In genomic region chr3:134364061-134364935, GRCh38 we compare ENCODE assay signal across 8 cellular contexts. TPM values are rescaled to one million over a fixed set of nuclear protein-coding genes. Genes with fewer than 3 reads are reported as not detected.
DNase-seq lines count a peak whose midpoint lies in the region; ATAC-seq and TF ChIP-seq lines count a peak whose summit lies in the region.

No MANE protein-coding gene starts in this region.

- in situ Hi-C loops in HAP-1 (cut with MboI; ENCODE audit: low sequenced_read_pairs): no loop called here

- peaks cover 76% of the 10 kb centered on the region for H4K20me1 ChIP-seq in smooth muscle cell (ENCODE audit: low read depth)

- peak overlapping the region; percentile 82 for H3K4me2 ChIP-seq in smooth muscle cell

- no peak for ATAC-seq in GM18909 (IDR thresholded peaks at IDR 0.05; ENCODE audit: poor library complexity, unreplicated experiment)

- H3K9me3 ChIP-seq in HAP-1 (no peaks in the 10 kb centered on the region), SK-N-MC (ENCODE audit: low read depth, low read length) (no peaks in the 10 kb centered on the region), smooth muscle cell (replicated peaks; ENCODE audit: low read depth) (no peaks in the 10 kb centered on the region)

- H3K4me3 ChIP-seq in HAP-1: 0 out of 2 replicates have a peak overlapping the region, but pooled peaks have one; percentile 3
- H3K4me3 ChIP-seq in SK-N-MC: peak overlapping the region; percentile 71
- peak overlapping the region; percentile 32 for H3K4me3 ChIP-seq in smooth muscle cell

- H3F3A ChIP-seq in smooth muscle cell (ENCODE audit: low read depth): peaks cover 27% of the 10 kb centered on the region

- H3K9ac ChIP-seq in SK-N-MC (ENCODE audit: insufficient read length) (peak overlapping the region; percentile 82), smooth muscle cell (ENCODE audit: low read depth) (peak overlapping the region; percentile 48)

- H3K4me1 ChIP-seq in HAP-1 (peaks cover 18% of the 10 kb centered on the region), smooth muscle cell (ENCODE audit: low read depth) (peaks cover 28% of the 10 kb centered on the region)

- TF ChIP-seq CTCF in smooth muscle cell (IDR thresholded peaks at IDR 0.05; ENCODE audit: borderline replicate concordance, insufficient read depth, poor library complexity, severe bottlenecking): no peak

- peaks cover 15% of the 10 kb centered on the region for H3K79me2 ChIP-seq in smooth muscle cell (ENCODE audit: low read depth)

- H3K27me3 ChIP-seq in HAP-1 (ENCODE audit: low read depth) (no peaks in the 10 kb centered on the region), smooth muscle cell (ENCODE audit: low read depth) (no peaks in the 10 kb centered on the region)

- no peak overlapping the region for H2AFZ ChIP-seq in smooth muscle cell (ENCODE audit: low read depth)

- DNase-seq in AG08396 (ENCODE audit: low spot score) (peak; percentile 95), HAP-1 (ENCODE audit: low spot score in 2 of 2) (peak; percentile 65 to 89), SK-N-MC (ENCODE audit: low read depth, low spot score) (peak; percentile 95), dedifferentiated amniotic fluid mesenchymal stem cell (ENCODE audit: extremely low spot score) (peak; percentile 96), kidney glomerular epithelial cell (lab: John Stamatoyannopoulos, UW) (peak; percentile 95), smooth muscle cell (lab: John Stamatoyannopoulos, UW; ENCODE audit: unreplicated experiment) (peak; percentile 48), OCI-M1 (lab: John Stamatoyannopoulos, UW) (no peak)

- WGBS in smooth muscle cell (ENCODE audit: low lambda C conversion rate): 1% methylated on average over 26 of the region's 37 CpGs

- H3K27ac ChIP-seq in SK-N-MC (peak overlapping the region; percentile 98), smooth muscle cell (ENCODE audit: low read depth) (peak overlapping the region; percentile 79)

- H3K36me3 ChIP-seq in HAP-1 (replicated peaks) (peaks cover 94% of the 10 kb centered on the region), SK-N-MC (ENCODE audit: insufficient read depth, low read length) (peaks cover 93% of the 10 kb centered on the region), smooth muscle cell (ENCODE audit: low read depth) (peaks cover 3% of the 10 kb centered on the region)

RNA-seq across cellular contexts. Expression of gene AMOTL2, which starts 9.9 kb away (rescaled TPM):
- 103 and 114 TPM in 2 replicates for total RNA-seq in smooth muscle cell
- 92.1 and 109 TPM in 2 replicates for polyA plus RNA-seq in smooth muscle cell

Comparison
In these comparisons a context has a peak if more than half of its experiments do, and no peak if none do; other contexts are left out.
1. H3K4me3 ChIP-seq: peak in every context shown above with its lines; median percentile 71 in SK-N-MC; 32 in smooth muscle cell; 3 in HAP-1.